Comparison of ENCODE assay signal across 34 cellular contexts in the genomic region with DNA sequence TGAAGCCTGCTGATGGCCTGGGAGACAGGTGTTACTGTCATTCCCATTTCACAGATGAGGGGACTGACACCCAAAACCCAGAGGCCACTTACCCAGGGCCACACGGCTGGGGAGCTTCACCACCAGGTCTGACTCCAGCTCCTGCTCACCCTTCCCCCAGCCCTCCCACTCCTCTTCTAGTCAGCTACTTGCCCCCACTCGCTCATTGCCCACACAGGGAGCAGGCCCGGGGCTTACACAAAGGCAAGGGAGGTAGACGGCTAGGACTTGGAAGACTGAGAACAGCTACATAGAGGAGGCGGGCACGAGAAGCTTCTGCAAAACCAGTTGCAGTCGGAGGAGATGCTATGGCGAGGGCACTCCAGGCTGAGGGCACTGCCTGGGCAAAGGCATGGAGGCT. TPM values are rescaled to one million over a fixed set of nuclear protein-coding genes. Genes with fewer than 3 reads are reported as not detected.
"Had no signal": no experiment of that assay in that cellular context is flagged by ENCODE, and none has a peak within 500 bp of the region (broad histone marks: within the 10 kb centered on the region; RNA-seq: fewer than 3 reads in every experiment).

No MANE protein-coding gene starts in this region.

- H3K4me1 Mint-ChIP-seq: activated CD4-positive, alpha-beta T cell treated with anti-CD3 and anti-CD28 coated beads, Interleukin-2, amount 10 ng/mL, durations not matched to agents 24 days and 14 days; activated naive CD8-positive, alpha-beta T cell treated with anti-CD3 and anti-CD28 coated beads, Interleukin-2, amount 50 U/mL, for 24 hours had no signal

- DNase-seq: activated B cell treated with CpG ODN at 0.5 μM for 24 hours; activated CD4-positive, alpha-beta memory T cell treated with anti-CD3 and anti-CD28 coated beads for 36 hours; activated CD4-positive, alpha-beta T cell treated with anti-CD3 and anti-CD28 coated beads for 4 hours; activated CD4-positive, alpha-beta T cell treated with anti-CD3 and anti-CD28 coated beads, Interleukin-2, amount 10 ng/mL, durations not matched to agents 24 days and 14 days; activated CD4-positive, alpha-beta T cell treated with anti-CD3 and anti-CD28 coated beads, Interleukin-2, amount 50 U/mL, for 1 hour; activated CD4-positive, alpha-beta T cell treated with anti-CD3 and anti-CD28 coated beads, Interleukin-2, amount 50 U/mL, for 4 hours; activated CD4-positive, CD25-positive, alpha-beta regulatory T cell treated with anti-CD3 and anti-CD28 coated beads, Interleukin-2, amount 50 U/mL, for 72 hours; activated CD8-positive, alpha-beta memory T cell treated with anti-CD3 and anti-CD28 coated beads, Interleukin-2, amount 50 U/mL, for 4 hours; activated CD8-positive, alpha-beta T cell treated with anti-CD3 and anti-CD28 coated beads for 36 hours; activated effector memory CD4-positive, alpha-beta T cell treated with Interleukin-2 at 50 U/mL for 16 hours; activated gamma-delta T cell; activated naive CD4-positive, alpha-beta T cell treated with anti-CD3 and anti-CD28 coated beads, Interleukin-2, amount 10 ng/mL, durations not matched to agents 7 days and 5 days; activated naive CD4-positive, alpha-beta T cell treated with Interleukin-2 at 50 U/mL for 16 hours; activated naive CD8-positive, alpha-beta T cell treated with anti-CD3 and anti-CD28 coated beads, Interleukin-2, amount 10 ng/mL, durations not matched to agents 7 days and 5 days; activated naive CD8-positive, alpha-beta T cell treated with anti-CD3 and anti-CD28 coated beads, Interleukin-2, amount 50 U/mL, for 24 hours; activated T-cell treated with anti-CD3 and anti-CD28 coated beads, Interleukin-2, amount 50 U/mL, for 24 hours; activated T-cell treated with anti-CD3 and anti-CD28 coated beads, Interleukin-2, amount 50 U/mL, for 48 hours; amygdala; anterior cingulate cortex; central memory CD4-positive, alpha-beta T cell; SW 1271; T-helper 1 cell; T-helper 2 cell; T-helper 9 cell had no signal

- H3K36me3 Mint-ChIP-seq: activated CD4-positive, alpha-beta memory T cell treated with anti-CD3 and anti-CD28 coated beads for 36 hours; activated naive CD4-positive, alpha-beta T cell treated with anti-CD3 and anti-CD28 coated beads, Interleukin-2, amount 10 ng/mL, durations not matched to agents 7 days and 5 days; activated naive CD4-positive, alpha-beta T cell treated with anti-CD3 and anti-CD28 coated beads, Interleukin-2, amount 50 U/mL, for 24 hours; activated naive CD8-positive, alpha-beta T cell; activated naive CD8-positive, alpha-beta T cell treated with anti-CD3 and anti-CD28 coated beads, Interleukin-2, amount 10 ng/mL, durations not matched to agents 7 days and 5 days; brain had no signal

- ATAC-seq: activated CD8-positive, alpha-beta T cell treated with anti-CD3 and anti-CD28 coated beads for 36 hours; activated naive CD8-positive, alpha-beta T cell treated with anti-CD3 and anti-CD28 coated beads, Interleukin-2, amount 50 U/mL, for 24 hours had no signal

- FAIRE-seq: TTC549 had no signal

- H3K9me3 ChIP-seq: ascending aorta had no signal

- H3K4me3 Mint-ChIP-seq: activated B cell treated with CpG ODN at 0.5 μM for 24 hours; activated CD4-positive, alpha-beta memory T cell treated with anti-CD3 and anti-CD28 coated beads for 36 hours; activated CD4-positive, alpha-beta T cell treated with anti-CD3 and anti-CD28 coated beads, Interleukin-2, amount 10 ng/mL, durations not matched to agents 24 days and 14 days; activated CD8-positive, alpha-beta T cell treated with anti-CD3 and anti-CD28 coated beads for 36 hours; activated naive CD4-positive, alpha-beta T cell treated with anti-CD3 and anti-CD28 coated beads, Interleukin-2, amount 10 ng/mL, durations not matched to agents 7 days and 5 days; activated naive CD4-positive, alpha-beta T cell treated with anti-CD3 and anti-CD28 coated beads, Interleukin-2, amount 50 U/mL, for 24 hours; activated naive CD8-positive, alpha-beta T cell; activated naive CD8-positive, alpha-beta T cell treated with anti-CD3 and anti-CD28 coated beads, Interleukin-2, amount 10 ng/mL, durations not matched to agents 7 days and 5 days; activated naive CD8-positive, alpha-beta T cell treated with anti-CD3 and anti-CD28 coated beads, Interleukin-2, amount 50 U/mL, for 24 hours; activated T-cell treated with anti-CD3 and anti-CD28 coated beads, Interleukin-2, amount 50 U/mL, for 24 hours; T-helper 1 cell treated with Interleukin-12 subunit alpha and Interleukin-12 subunit beta and Interleukin-4 antibody, amounts not matched to agents 30 μg/mL and 1 μg/mL, for 36 hours; T-helper 2 cell treated with Interferon-gamma antibody and Interleukin-4, amounts not matched to agents 5 μg/mL and 100 μg/mL, for 36 hours had no signal

- H3K27ac Mint-ChIP-seq: activated B cell treated with CpG ODN at 0.5 μM for 24 hours; activated CD4-positive, alpha-beta memory T cell treated with anti-CD3 and anti-CD28 coated beads for 36 hours; activated CD4-positive, alpha-beta T cell treated with anti-CD3 and anti-CD28 coated beads, Interleukin-2, amount 10 ng/mL, durations not matched to agents 24 days and 14 days; activated CD8-positive, alpha-beta T cell treated with anti-CD3 and anti-CD28 coated beads for 36 hours; activated naive CD4-positive, alpha-beta T cell treated with anti-CD3 and anti-CD28 coated beads, Interleukin-2, amount 10 ng/mL, durations not matched to agents 7 days and 5 days; activated naive CD4-positive, alpha-beta T cell treated with anti-CD3 and anti-CD28 coated beads, Interleukin-2, amount 50 U/mL, for 24 hours; activated naive CD8-positive, alpha-beta T cell; activated naive CD8-positive, alpha-beta T cell treated with anti-CD3 and anti-CD28 coated beads, Interleukin-2, amount 10 ng/mL, durations not matched to agents 7 days and 5 days; activated naive CD8-positive, alpha-beta T cell treated with anti-CD3 and anti-CD28 coated beads, Interleukin-2, amount 50 U/mL, for 24 hours; activated T-cell treated with anti-CD3 and anti-CD28 coated beads, Interleukin-2, amount 50 U/mL, for 24 hours; activated T-helper 2 cell treated with anti-CD3 and anti-CD28 coated beads, Interferon-gamma antibody, Interleukin-2, Interleukin-4, amounts not matched to agents 10 μg/mL and 5 μg/mL and 100 μg/mL, durations not matched to agents 14 hours and 24 hours and 36 hours; T-helper 1 cell treated with Interleukin-12 subunit alpha and Interleukin-12 subunit beta and Interleukin-4 antibody, amounts not matched to agents 30 μg/mL and 1 μg/mL, for 36 hours; T-helper 2 cell treated with Interferon-gamma antibody and Interleukin-4, amounts not matched to agents 5 μg/mL and 100 μg/mL, for 36 hours had no signal

- H3K4me3 ChIP-seq: ascending aorta had no signal

- H3K4me1 ChIP-seq: ascending aorta had no signal

- H3K36me3 ChIP-seq: ascending aorta had no signal

- H3K27ac ChIP-seq: ascending aorta, VCaP had no signal

- H3K9me3 Mint-ChIP-seq: activated B cell treated with CpG ODN at 0.5 μM for 24 hours; activated CD4-positive, alpha-beta memory T cell treated with anti-CD3 and anti-CD28 coated beads for 36 hours; activated CD4-positive, alpha-beta T cell treated with anti-CD3 and anti-CD28 coated beads, Interleukin-2, amount 10 ng/mL, durations not matched to agents 24 days and 14 days; activated CD8-positive, alpha-beta T cell treated with anti-CD3 and anti-CD28 coated beads for 36 hours; activated naive CD4-positive, alpha-beta T cell treated with anti-CD3 and anti-CD28 coated beads, Interleukin-2, amount 10 ng/mL, durations not matched to agents 7 days and 5 days; activated naive CD4-positive, alpha-beta T cell treated with anti-CD3 and anti-CD28 coated beads, Interleukin-2, amount 50 U/mL, for 24 hours; activated naive CD8-positive, alpha-beta T cell treated with anti-CD3 and anti-CD28 coated beads, Interleukin-2, amount 10 ng/mL, durations not matched to agents 7 days and 5 days; activated naive CD8-positive, alpha-beta T cell treated with anti-CD3 and anti-CD28 coated beads, Interleukin-2, amount 50 U/mL, for 24 hours; activated T-cell treated with anti-CD3 and anti-CD28 coated beads, Interleukin-2, amount 50 U/mL, for 24 hours; activated T-helper 2 cell treated with anti-CD3 and anti-CD28 coated beads, Interferon-gamma antibody, Interleukin-2, Interleukin-4, amounts not matched to agents 10 μg/mL and 5 μg/mL and 100 μg/mL, durations not matched to agents 14 hours and 24 hours and 36 hours; T-helper 1 cell treated with Interleukin-12 subunit alpha and Interleukin-12 subunit beta and Interleukin-4 antibody, amounts not matched to agents 30 μg/mL and 1 μg/mL, for 36 hours; T-helper 2 cell treated with Interferon-gamma antibody and Interleukin-4, amounts not matched to agents 5 μg/mL and 100 μg/mL, for 36 hours had no signal

RNA-seq across cellular contexts. Expression of a gene that starts 21.3 kb away (rescaled TPM):
- total RNA-seq: activated B cell treated with CpG ODN at 0.5 μM for 24 hours; activated CD4-positive, alpha-beta memory T cell treated with anti-CD3 and anti-CD28 coated beads for 36 hours; activated CD4-positive, alpha-beta T cell treated with anti-CD3 and anti-CD28 coated beads, Interleukin-2, amount 10 ng/mL, durations not matched to agents 24 days and 14 days; activated CD8-positive, alpha-beta memory T cell treated with anti-CD3 and anti-CD28 coated beads for 36 hours; activated CD8-positive, alpha-beta T cell treated with anti-CD3 and anti-CD28 coated beads for 36 hours; activated naive CD8-positive, alpha-beta T cell treated with anti-CD3 and anti-CD28 coated beads, Interleukin-2, amount 10 ng/mL, durations not matched to agents 7 days and 5 days; activated T-helper 2 cell treated with anti-CD3 and anti-CD28 coated beads, Interferon-gamma antibody, Interleukin-2, Interleukin-4, amounts not matched to agents 10 μg/mL and 5 μg/mL and 100 μg/mL, durations not matched to agents 14 hours and 24 hours and 36 hours had no signal
